In the genomic region with DNA sequence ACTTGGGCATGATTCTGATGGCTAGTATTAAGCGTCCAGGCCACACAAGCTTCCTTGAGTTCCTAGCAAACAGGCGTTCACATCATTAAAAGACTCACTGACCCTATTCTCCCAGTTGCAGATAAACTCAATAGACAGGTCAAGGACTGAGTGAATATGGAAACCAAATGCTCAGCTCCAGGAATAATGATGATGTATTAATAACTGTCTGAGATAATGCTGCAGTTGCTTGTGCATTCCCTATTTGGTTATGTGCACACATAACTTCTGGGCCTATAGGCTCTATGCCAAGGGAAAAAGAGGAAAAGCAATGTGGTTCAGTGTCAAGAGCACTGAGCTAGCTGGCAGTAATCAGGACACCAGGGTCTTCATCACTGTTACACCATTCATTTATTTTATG, we compare ENCODE assay signal across 17 cellular contexts. TPM values are rescaled to one million over a fixed set of nuclear protein-coding genes. Genes with fewer than 3 reads are reported as not detected.
"Had no signal": no experiment of that assay in that cellular context is flagged by ENCODE, and none has a peak within 500 bp of the region (broad histone marks: within the 10 kb centered on the region; RNA-seq: fewer than 3 reads in every experiment).

No MANE protein-coding gene starts in this region.

- H3K36me3 ChIP-seq: ascending aorta, breast epithelium, lower lobe of right lung had no signal

- ATAC-seq: activated T-cell treated with anti-CD3 and anti-CD28 coated beads, Interleukin-2, amount 50 U/mL, for 72 hours; esophagus mucosa; lower lobe of right lung; natural killer cell; stimulated activated naive CD8-positive, alpha-beta T cell treated with anti-CD3 and anti-CD28 coated beads, Interleukin-15, amount 100 ng/mL, for 72 hours had no signal

- H3K9me3 ChIP-seq: ascending aorta, breast epithelium, lower lobe of right lung had no signal

- H3K4me1 ChIP-seq: ascending aorta, breast epithelium, lower lobe of right lung had no signal

- H3K4me3 ChIP-seq: ascending aorta, breast epithelium, lower lobe of right lung had no signal

- H3K27ac ChIP-seq: breast epithelium, lower lobe of right lung had no signal

- DNase-seq: activated CD4-positive, alpha-beta T cell treated with anti-CD3 and anti-CD28 coated beads, Interleukin-2, amount 50 U/mL, for 4 hours; activated effector memory CD4-positive, alpha-beta T cell treated with anti-CD3 and anti-CD28 coated beads, Interleukin-2, amount 50 U/mL, for 16 hours; activated naive CD4-positive, alpha-beta T cell treated with anti-CD3 and anti-CD28 coated beads, Interleukin-2, amount 50 U/mL, for 16 hours; activated T-cell treated with anti-CD3 and anti-CD28 coated beads, Interleukin-2, amount 50 U/mL, for 72 hours; cerebellar nuclear complex; effector CD8-positive, alpha-beta T cell; lower lobe of right lung; natural killer cell; retina; small intestine; stimulated activated CD4-positive, alpha-beta T cell treated with anti-CD3 and anti-CD28 coated beads, Interleukin-15, amount 100 ng/mL, for 24 hours; stimulated activated CD4-positive, alpha-beta T cell treated with anti-CD3 and anti-CD28 coated beads, Interleukin-2, amount 100 ng/mL, for 48 hours; stimulated activated naive CD8-positive, alpha-beta T cell treated with anti-CD3 and anti-CD28 coated beads, Interleukin-15, amount 100 ng/mL, for 72 hours had no signal

RNA-seq across cellular contexts. Expression of gene PLP1, which starts 51.9 kb away (rescaled TPM):
- total RNA-seq: activated CD8-positive, alpha-beta memory T cell treated with anti-CD3 and anti-CD28 coated beads for 36 hours; activated T-cell treated with anti-CD3 and anti-CD28 coated beads, Interleukin-2, amount 50 U/mL, for 72 hours; natural killer cell had no signal
